In the genomic region with DNA sequence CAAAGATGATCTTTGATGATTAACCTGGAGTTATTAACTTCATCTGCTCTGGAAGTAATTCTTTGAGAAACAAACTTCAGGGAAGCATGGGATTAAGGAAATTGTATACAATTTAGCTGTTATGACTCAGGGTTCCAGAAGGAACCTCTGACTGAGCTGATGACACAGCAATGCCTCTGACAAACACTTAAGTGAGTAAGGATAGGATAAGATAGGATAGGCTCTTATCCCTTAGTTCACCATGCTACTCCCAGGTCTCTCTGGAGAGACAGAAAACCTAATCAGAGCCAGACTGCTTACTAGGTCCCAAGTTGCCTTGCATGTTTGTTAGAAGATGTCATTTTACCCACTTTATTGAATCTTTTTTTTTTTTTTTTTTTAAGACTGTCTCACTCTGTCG, we compare ENCODE assay signal across 19 cellular contexts. TPM values are rescaled to one million over a fixed set of nuclear protein-coding genes. Genes with fewer than 3 reads are reported as not detected.
DNase-seq lines count a peak whose midpoint lies in the region; ATAC-seq and TF ChIP-seq lines count a peak whose summit lies in the region.
"Had no signal": no experiment of that assay in that cellular context is flagged by ENCODE, and none has a peak within 500 bp of the region (broad histone marks: within the 10 kb centered on the region; RNA-seq: fewer than 3 reads in every experiment).

No MANE protein-coding gene starts in this region.

- no peak overlapping the region for H3K14ac ChIP-seq in mesenchymal stem cell (ENCODE audit: low read length in 2 of 2)

- no peaks in the 10 kb centered on the region for H3K79me1 ChIP-seq in mesenchymal stem cell (replicated peaks; ENCODE audit: low read length, poor library complexity, severe bottlenecking)

- DNase-seq in EL (peak; percentile 68), OCI-M1 (lab: John Stamatoyannopoulos, UW) (peak; percentile 31), choroid plexus epithelial cell (ENCODE audit: low read depth) (peak; percentile 41), mesenchymal stem cell (peak; percentile 88), DMS153 treated with DMSO at 0.1 percent for 48 hours (lab: John Stamatoyannopoulos, UW; ENCODE audit: unreplicated experiment) (no peak), type B pancreatic cell (ENCODE audit: extremely low spot score, unreplicated experiment) (no peak)
- no peak for DNase-seq in activated T-cell treated with anti-CD3 and anti-CD28 coated beads, Interleukin-2, amount 50 U/mL, for 1 hour
- DNase-seq: activated effector memory CD4-positive, alpha-beta T cell treated with Interleukin-2 at 50 U/mL for 16 hours; CD8-positive, alpha-beta T cell; NCI-H187 treated with DMSO at 0.1 percent for 48 hours; right cardiac atrium; stimulated activated CD4-positive, alpha-beta T cell treated with anti-CD3 and anti-CD28 coated beads, Interleukin-4, amount 100 ng/mL, for 4 hours; uterus had no signal

- peaks cover 2% of the 10 kb centered on the region for H3K27me3 Mint-ChIP-seq in type B pancreatic cell

- no peaks in the 10 kb centered on the region for H3K36me3 ChIP-seq in mesenchymal stem cell (ENCODE audit: control insufficient read depth in 1 of 2, insufficient read depth in 2 of 2, low read depth in 1 of 2, low read length in 2 of 2)
- H3K36me3 ChIP-seq: SJSA1, uterus had no signal

- H3K27ac ChIP-seq in mesenchymal stem cell (ENCODE audit: low read length, poor library complexity, severe bottlenecking), result no peak overlapping the region
- H3K27ac ChIP-seq: SJSA1, uterus had no signal

- no peaks in the 10 kb centered on the region for H3K9me3 Mint-ChIP-seq in type B pancreatic cell
- H3K9me3 Mint-ChIP-seq: CD8-positive, alpha-beta T cell; neural crest cell; stimulated activated effector memory CD8-positive, alpha-beta T cell treated with anti-CD3 and anti-CD28 coated beads, Interleukin-12 subunit alpha, Interleukin-12 subunit beta, amount 100 ng/mL, for 72 hours had no signal

- TF ChIP-seq CTCF in choroid plexus epithelial cell (conservative IDR thresholded peaks at IDR 0.05; ENCODE audit: low read depth, low read length) (no peak), type B pancreatic cell (conservative IDR thresholded peaks at IDR 0.05) (no peak)

- no peak overlapping the region for H4K8ac ChIP-seq in mesenchymal stem cell (ENCODE audit: low read length)

- no peak overlapping the region for H2BK12ac ChIP-seq in mesenchymal stem cell (ENCODE audit: low read length in 2 of 2)

- H3K36me3 Mint-ChIP-seq in type B pancreatic cell, result no peaks in the 10 kb centered on the region
- H3K36me3 Mint-ChIP-seq: CD8-positive, alpha-beta T cell; stimulated activated effector memory CD8-positive, alpha-beta T cell treated with anti-CD3 and anti-CD28 coated beads, Interleukin-12 subunit alpha, Interleukin-12 subunit beta, amount 100 ng/mL, for 72 hours had no signal

- no peak overlapping the region for H4K91ac ChIP-seq in mesenchymal stem cell (ENCODE audit: low read length)

- H3K4me2 ChIP-seq in mesenchymal stem cell (ENCODE audit: low read length, poor library complexity, severe bottlenecking), result no peak overlapping the region

- WGBS in mesenchymal stem cell, result no CpG with 5 or more reads among the region's 1 CpG

- H3K4ac ChIP-seq in mesenchymal stem cell (ENCODE audit: low read depth in 1 of 2, low read length in 2 of 2), result no peak overlapping the region

- H3K27me3 ChIP-seq in mesenchymal stem cell (ENCODE audit: control insufficient read depth in 1 of 2, insufficient read depth in 1 of 2, low read length in 2 of 2), result peaks cover 0 to 6% of the 10 kb centered on the region in 2 experiments
- H3K27me3 ChIP-seq: SJSA1, uterus had no signal

- H3K4me1 ChIP-seq in mesenchymal stem cell (ENCODE audit: control insufficient read depth, insufficient read depth, low read depth, low read length), result no peaks in the 10 kb centered on the region
- H3K4me1 ChIP-seq: SJSA1, uterus had no signal

- H3K9ac ChIP-seq in mesenchymal stem cell (ENCODE audit: low read length), result no peak overlapping the region

- H3K4me1 Mint-ChIP-seq in type B pancreatic cell (ENCODE audit: unreplicated experiment), result peaks cover 4% of the 10 kb centered on the region
- H3K4me1 Mint-ChIP-seq: stimulated activated effector memory CD8-positive, alpha-beta T cell treated with anti-CD3 and anti-CD28 coated beads, Interleukin-12 subunit alpha, Interleukin-12 subunit beta, amount 100 ng/mL, for 72 hours had no signal

- no peak overlapping the region for H3K4me3 Mint-ChIP-seq in type B pancreatic cell
- H3K4me3 Mint-ChIP-seq: CD8-positive, alpha-beta T cell; neural crest cell; stimulated activated effector memory CD8-positive, alpha-beta T cell treated with anti-CD3 and anti-CD28 coated beads, Interleukin-12 subunit alpha, Interleukin-12 subunit beta, amount 100 ng/mL, for 72 hours had no signal

- H2AFZ ChIP-seq in mesenchymal stem cell (ENCODE audit: low read depth, low read length), result no peak overlapping the region

- no peak overlapping the region for H3K4me3 ChIP-seq in choroid plexus epithelial cell (ENCODE audit: low read depth, low read length)
- no peak overlapping the region for H3K4me3 ChIP-seq in mesenchymal stem cell (ENCODE audit: insufficient read depth in 1 of 2, low read depth in 1 of 2, low read length in 2 of 2)
- H3K4me3 ChIP-seq: SJSA1, uterus had no signal

- no peak overlapping the region for H3K27ac Mint-ChIP-seq in type B pancreatic cell
- H3K27ac Mint-ChIP-seq: CD8-positive, alpha-beta T cell; stimulated activated effector memory CD8-positive, alpha-beta T cell treated with anti-CD3 and anti-CD28 coated beads, Interleukin-12 subunit alpha, Interleukin-12 subunit beta, amount 100 ng/mL, for 72 hours had no signal

- ATAC-seq in HG03571 (IDR thresholded peaks at IDR 0.05; ENCODE audit: unreplicated experiment), result no peak
- ATAC-seq: CD8-positive, alpha-beta T cell; right cardiac atrium; stimulated activated effector memory CD8-positive, alpha-beta T cell treated with anti-CD3 and anti-CD28 coated beads, Interleukin-12 subunit alpha, Interleukin-12 subunit beta, amount 100 ng/mL, for 72 hours had no signal

- no peak overlapping the region for H2BK15ac ChIP-seq in mesenchymal stem cell (ENCODE audit: low read depth, poor library complexity, severe bottlenecking)

- no peak overlapping the region for H2BK120ac ChIP-seq in mesenchymal stem cell (ENCODE audit: low read depth, low read length)

- no peak overlapping the region for H3K23ac ChIP-seq in mesenchymal stem cell (ENCODE audit: low read length in 2 of 2)

- H2BK5ac ChIP-seq in mesenchymal stem cell (ENCODE audit: low read depth, low read length, poor library complexity, severe bottlenecking), result no peak overlapping the region

- H3K18ac ChIP-seq in mesenchymal stem cell (ENCODE audit: low read depth in 1 of 2, low read length in 2 of 2), result no peak overlapping the region

- H3K9me3 ChIP-seq in mesenchymal stem cell (ENCODE audit: control insufficient read depth, low read length), result no peaks in the 10 kb centered on the region
- H3K9me3 ChIP-seq: SJSA1, uterus had no signal

- H2AK5ac ChIP-seq in mesenchymal stem cell (ENCODE audit: low read length, severe bottlenecking), result no peak overlapping the region

RNA-seq across cellular contexts. Expression of gene TMEM38B, which starts 12.6 kb away (rescaled TPM):
- 12.8 TPM for polyA plus RNA-seq in mesenchymal stem cell (2013, experiment 1 of 2)
- 15.2 TPM for polyA plus RNA-seq in mesenchymal stem cell (2013, experiment 2 of 2)
- total RNA-seq in type B pancreatic cell (ENCODE audit: low replicate concordance), result 18.5 and 21.3 TPM in 2 replicates

RNA-seq across cellular contexts. Expression of gene TAL2, which starts 19.5 kb away (rescaled TPM):
- polyA plus RNA-seq in mesenchymal stem cell (2013, experiment 1 of 2), result 0.15 TPM
- polyA plus RNA-seq in mesenchymal stem cell (2013, experiment 2 of 2), result 0.07 TPM
- total RNA-seq in type B pancreatic cell (ENCODE audit: low replicate concordance), result 0.65 TPM in 1 of 2 replicates, not detected in the other
- total RNA-seq: CD8-positive, alpha-beta T cell; endothelial cell of umbilical vein; lung microvascular endothelial cell; right cardiac atrium; SJSA1 had no signal

Comparison
In these comparisons a context has a peak if more than half of its experiments do, and no peak if none do; other contexts are left out.
1. DNase-seq: peak in EL (single experiment), OCI-M1 (single experiment), choroid plexus epithelial cell (single experiment) and mesenchymal stem cell (single experiment); none in DMS153 treated with DMSO at 0.1 percent for 48 hours (single experiment), activated T-cell treated with anti-CD3 and anti-CD28 coated beads, Interleukin-2, amount 50 U/mL, for 1 hour (single experiment) and type B pancreatic cell (single experiment).